8 cellular contexts compared by ENCODE assay signal in genomic region chr20:53582574-53583351, GRCh38. TPM values are rescaled to one million over a fixed set of nuclear protein-coding genes. Genes with fewer than 3 reads are reported as not detected.
A peak's percentile ranks its signal among the peaks of the same experiment; 100 is the strongest.
DNase-seq lines count a peak whose midpoint lies in the region; ATAC-seq and TF ChIP-seq lines count a peak whose summit lies in the region.

No MANE protein-coding gene starts in this region.

- peak overlapping the region; percentile 30 for H3K9ac ChIP-seq in skeletal muscle satellite cell (ENCODE audit: low read depth, low read length)

- H3K4me3 Mint-ChIP-seq in Caco-2 (ENCODE audit: unreplicated experiment), result no peak overlapping the region
- H3K4me3 Mint-ChIP-seq in activated T-helper 1 cell treated with anti-CD3 and anti-CD28 coated beads, Interleukin-12 subunit alpha, Interleukin-12 subunit beta, Interleukin-2, Interleukin-4 antibody, amounts not matched to agents 30 ng/mL and 10 ng/mL and 1 ng/mL, durations not matched to agents 14 hours and 24 hours and 36 hours, result peak overlapping the region; percentile 83

- peaks cover 65% of the 10 kb centered on the region for H3K36me3 Mint-ChIP-seq in Caco-2 (ENCODE audit: insufficient read depth, unreplicated experiment)
- peaks cover 39% of the 10 kb centered on the region for H3K36me3 Mint-ChIP-seq in activated T-helper 1 cell treated with anti-CD3 and anti-CD28 coated beads, Interleukin-12 subunit alpha, Interleukin-12 subunit beta, Interleukin-2, Interleukin-4 antibody, amounts not matched to agents 30 ng/mL and 10 ng/mL and 1 ng/mL, durations not matched to agents 14 hours and 24 hours and 36 hours (ENCODE audit: low read depth)

- POLR2A ChIA-PET in Caco-2 (lab: Charles Lee), result interaction anchor here (0.5 to 0.6 kb wide), 3 partner anchors 85 to 128 kb away, joined by 3 to 6 read pairs (median 5); no protein-coding TSS in a partner anchor

- no peaks in the 10 kb centered on the region for H3K27me3 Mint-ChIP-seq in Caco-2 (ENCODE audit: insufficient read depth, unreplicated experiment)
- H3K27me3 Mint-ChIP-seq in activated T-helper 1 cell treated with anti-CD3 and anti-CD28 coated beads, Interleukin-12 subunit alpha, Interleukin-12 subunit beta, Interleukin-2, Interleukin-4 antibody, amounts not matched to agents 30 ng/mL and 10 ng/mL and 1 ng/mL, durations not matched to agents 14 hours and 24 hours and 36 hours (ENCODE audit: insufficient read depth), result no peaks in the 10 kb centered on the region

- peaks cover 45% of the 10 kb centered on the region for H3K4me1 ChIP-seq in Caco-2
- H3K4me1 ChIP-seq in skeletal muscle satellite cell (ENCODE audit: control insufficient read depth, insufficient read depth, low read length), result peaks cover 56% of the 10 kb centered on the region

- DNase-seq in Caco-2 (peak in 1 of 2 experiments; percentile 29), MG63 (peak; percentile 81), Right ventricle myocardium superior (no peak), NCI-H2227 treated with DMSO at 0.1 percent for 48 hours (lab: John Stamatoyannopoulos, UW) (no peak), NCI-H82 (lab: John Stamatoyannopoulos, UW) (no peak)
- peak; percentile 26 for DNase-seq in activated T-helper 1 cell treated with anti-CD3 and anti-CD28 coated beads, Interleukin-12 subunit alpha, Interleukin-12 subunit beta, Interleukin-2, Interleukin-4 antibody, amounts not matched to agents 30 ng/mL and 10 ng/mL and 1 ng/mL, durations not matched to agents 14 hours and 24 hours and 36 hours (ENCODE audit: low spot score)

- TSS peak; percentile 1 for BruUV-seq in Caco-2 (replicated peaks; lab: Mats Ljungman, UMichigan)

- H3K4me1 Mint-ChIP-seq in Caco-2 (ENCODE audit: low read depth, unreplicated experiment), result peaks cover 37% of the 10 kb centered on the region
- peaks cover 83% of the 10 kb centered on the region for H3K4me1 Mint-ChIP-seq in activated T-helper 1 cell treated with anti-CD3 and anti-CD28 coated beads, Interleukin-12 subunit alpha, Interleukin-12 subunit beta, Interleukin-2, Interleukin-4 antibody, amounts not matched to agents 30 ng/mL and 10 ng/mL and 1 ng/mL, durations not matched to agents 14 hours and 24 hours and 36 hours (ENCODE audit: low read depth)

- no peak overlapping the region for H3K4me3 ChIP-seq in Caco-2 (ENCODE audit: low read depth, low read length)
- H3K4me3 ChIP-seq in MG63, result peak overlapping the region; percentile 53
- no peak overlapping the region for H3K4me3 ChIP-seq in skeletal muscle satellite cell (ENCODE audit: low read length)

- no peaks in the 10 kb centered on the region for H3K27me3 ChIP-seq in Caco-2 (replicated peaks; ENCODE audit: control insufficient read depth, insufficient read depth, low read length)
- no peaks in the 10 kb centered on the region for H3K27me3 ChIP-seq in MG63
- no peaks in the 10 kb centered on the region for H3K27me3 ChIP-seq in skeletal muscle satellite cell (ENCODE audit: control insufficient read depth, insufficient read depth, low read length)

- H3K36me3 ChIP-seq in Caco-2 (ENCODE audit: control insufficient read depth, insufficient read depth, low read length) (peaks cover 16% of the 10 kb centered on the region), MG63 (peaks cover 63% of the 10 kb centered on the region), skeletal muscle satellite cell (ENCODE audit: insufficient read depth, low read length) (peaks cover 31% of the 10 kb centered on the region)

- CTCF ChIA-PET in Caco-2 (lab: Charles Lee), result interaction anchor here (0.9 kb wide), 1 partner anchor 11 kb away, joined by 3 read pairs; the partner anchor contains the start of gene ZNF217

- H3K9me3 ChIP-seq in Caco-2, result no peaks in the 10 kb centered on the region
- H3K9me3 ChIP-seq in MG63, result no peaks in the 10 kb centered on the region
- H3K9me3 ChIP-seq in skeletal muscle satellite cell (replicated peaks; ENCODE audit: low read length), result no peaks in the 10 kb centered on the region

- peak; percentile 58 for ATAC-seq in Right ventricle myocardium superior (ENCODE audit: poor library complexity)
- ATAC-seq in GM19035 (IDR thresholded peaks at IDR 0.05; ENCODE audit: unreplicated experiment), result no peak

- intact Hi-C loops in Caco-2 (cut with micrococcal nuclease; ENCODE audit: unreplicated experiment), result no loop called here
- intact Hi-C loops in activated T-helper 1 cell treated with anti-CD3 and anti-CD28 coated beads, Interleukin-12 subunit alpha, Interleukin-12 subunit beta, Interleukin-2, Interleukin-4 antibody, amounts not matched to agents 30 ng/mL and 10 ng/mL and 1 ng/mL, durations not matched to agents 14 hours and 24 hours and 36 hours (cut with micrococcal nuclease), result loop anchor here (1.0 kb wide), 1 partner anchor 287 kb away; no protein-coding TSS in a partner anchor
- intact Hi-C loops in Right ventricle myocardium superior (cut with DNase I), result no loop called here

- no peak for TF ChIP-seq CTCF in Caco-2 (IDR thresholded peaks at IDR 0.05; ENCODE audit: insufficient read depth in 1 of 2, low read depth in 1 of 2, low read length in 1 of 2, severe bottlenecking in 1 of 2, unreplicated experiment in 1 of 2)

- H3K9me3 Mint-ChIP-seq in Caco-2 (ENCODE audit: unreplicated experiment), result no peaks in the 10 kb centered on the region
- H3K9me3 Mint-ChIP-seq in activated T-helper 1 cell treated with anti-CD3 and anti-CD28 coated beads, Interleukin-12 subunit alpha, Interleukin-12 subunit beta, Interleukin-2, Interleukin-4 antibody, amounts not matched to agents 30 ng/mL and 10 ng/mL and 1 ng/mL, durations not matched to agents 14 hours and 24 hours and 36 hours, result no peaks in the 10 kb centered on the region

- peak overlapping the region; percentile 15 for H3K27ac Mint-ChIP-seq in Caco-2 (ENCODE audit: unreplicated experiment)
- peak overlapping the region; percentile 86 for H3K27ac Mint-ChIP-seq in activated T-helper 1 cell treated with anti-CD3 and anti-CD28 coated beads, Interleukin-12 subunit alpha, Interleukin-12 subunit beta, Interleukin-2, Interleukin-4 antibody, amounts not matched to agents 30 ng/mL and 10 ng/mL and 1 ng/mL, durations not matched to agents 14 hours and 24 hours and 36 hours

- H3K4me2 ChIP-seq in skeletal muscle satellite cell (ENCODE audit: low read length), result peak overlapping the region; percentile 32

RNA-seq across cellular contexts. Expression of gene ZNF217, which starts 10.9 kb away (rescaled TPM):
- 65.5 and 73.2 TPM in 2 replicates for total RNA-seq in Caco-2 (2022)
- total RNA-seq in MG63 (2014; rRNA removed; shearing (Covaris generic); ENCODE audit: low replicate concordance), result 15.7 and 22.6 TPM in 2 replicates
- total RNA-seq in activated T-helper 1 cell treated with anti-CD3 and anti-CD28 coated beads, Interleukin-12 subunit alpha, Interleukin-12 subunit beta, Interleukin-2, Interleukin-4 antibody, amounts not matched to agents 30 ng/mL and 10 ng/mL and 1 ng/mL, durations not matched to agents 14 hours and 24 hours and 36 hours, result 57.5 and 64.5 TPM in 2 replicates
- 7.0 TPM for total RNA-seq in Right ventricle myocardium superior
- 12.2 and 14.9 TPM in 2 replicates for total RNA-seq in skeletal muscle satellite cell (2012; rRNA removed)

Comparison
In these comparisons a context has a peak if more than half of its experiments do, and no peak if none do; other contexts are left out.
1. DNase-seq: peak in MG63 (single experiment) and activated T-helper 1 cell treated with anti-CD3 and anti-CD28 coated beads, Interleukin-12 subunit alpha, Interleukin-12 subunit beta, Interleukin-2, Interleukin-4 antibody, amounts not matched to agents 30 ng/mL and 10 ng/mL and 1 ng/mL, durations not matched to agents 14 hours and 24 hours and 36 hours (single experiment); none in Right ventricle myocardium superior (single experiment), NCI-H2227 treated with DMSO at 0.1 percent for 48 hours (single experiment) and NCI-H82 (single experiment).